ENCODE assay signal across 14 cellular contexts in the genomic region with DNA sequence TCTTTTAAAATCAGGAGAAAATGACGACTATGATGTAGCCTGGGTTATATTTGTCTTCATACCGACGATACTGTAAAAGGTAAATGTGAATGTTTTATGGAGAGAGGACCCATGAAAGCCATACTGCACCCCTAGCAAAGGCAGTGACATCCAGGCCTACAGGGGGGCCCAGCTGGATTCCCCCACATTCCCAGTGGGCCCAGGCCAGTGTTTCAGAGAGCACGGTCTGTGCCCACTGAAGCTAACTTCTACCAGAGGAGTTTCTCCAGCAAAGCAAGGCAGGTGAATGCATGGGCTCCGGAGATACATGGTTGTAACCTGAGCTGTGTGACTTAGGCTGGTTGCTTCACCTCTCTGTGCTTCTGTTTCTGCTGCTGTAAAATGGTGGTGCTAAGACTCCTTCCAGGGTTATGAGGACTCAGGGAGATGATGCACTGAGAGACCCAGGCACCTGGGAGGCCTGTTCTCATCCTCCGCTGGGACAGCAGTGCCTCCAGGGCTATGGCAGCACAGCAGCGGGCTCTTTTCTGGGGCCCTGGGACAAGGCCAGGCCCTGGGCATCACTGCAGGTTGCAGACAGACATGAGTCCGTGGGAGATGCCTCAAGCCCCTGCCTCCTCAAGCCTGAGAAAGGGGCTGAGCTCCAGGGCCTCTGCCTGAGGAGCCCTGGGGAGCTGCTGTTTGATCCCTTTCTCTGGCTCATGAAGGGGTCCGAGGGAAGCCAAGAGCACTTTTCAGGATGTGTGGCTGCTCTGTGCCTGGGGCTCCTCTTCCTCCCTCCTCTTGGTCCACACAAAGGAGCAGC.
A peak's percentile ranks its signal among the peaks of the same experiment; 100 is the strongest.
DNase-seq lines count a peak whose midpoint lies in the region; ATAC-seq and TF ChIP-seq lines count a peak whose summit lies in the region.
"Had no signal": no experiment of that assay in that cellular context is flagged by ENCODE, and none has a peak within 500 bp of the region (broad histone marks: within the 10 kb centered on the region; RNA-seq: fewer than 3 reads in every experiment).

No MANE protein-coding gene starts in this region.

- H3K4me3 ChIP-seq in SK-N-SH (ENCODE audit: low read depth in 2 of 2, low read length in 1 of 2) (no peak overlapping the region), HEK293 (ENCODE audit: low read depth, low read length) (no peak overlapping the region), osteoblast (ENCODE audit: insufficient read depth, low read length) (no peak overlapping the region)
- H3K4me3 ChIP-seq: BLaER1 treated with 17β-estradiol and CSF1 and Interleukin-3, amounts not matched to agents 10 nM and 100 nM had no signal

- CTCF ChIA-PET in SK-N-SH (lab: Yijun Ruan, JAX): interaction anchor here (1.0 to 9.4 kb wide), 2 partner anchors 747 to 757 kb away, joined by 3 to 72 read pairs; no protein-coding TSS in a partner anchor
- CTCF ChIA-PET in HEK293 (lab: Yijun Ruan, JAX): no interaction called here
- CTCF ChIA-PET in Calu3 (lab: Charles Lee): no interaction called here

- H3K9me3 ChIP-seq in SK-N-SH (no peaks in the 10 kb centered on the region), HEK293 (ENCODE audit: control insufficient read depth, insufficient read depth, low read depth, low read length) (no peaks in the 10 kb centered on the region), osteoblast (ENCODE audit: low read depth, low read length) (no peaks in the 10 kb centered on the region)
- H3K9me3 ChIP-seq: BLaER1 treated with 17β-estradiol and CSF1 and Interleukin-3, amounts not matched to agents 10 nM and 100 nM had no signal

- no peaks in the 10 kb centered on the region for H3K4me1 Mint-ChIP-seq in Calu3 (ENCODE audit: low read depth, unreplicated experiment)

- no peak for ATAC-seq in SK-N-SH treated with all-trans-retinoic acid at 6 μM for 48 hours
- ATAC-seq in GM21737 (IDR thresholded peaks at IDR 0.05; ENCODE audit: unreplicated experiment): no peak
- ATAC-seq: HCT116 had no signal

- H3K36me3 ChIP-seq in SK-N-SH (replicated peaks in 1 of 2; ENCODE audit: control insufficient read depth in 1 of 2, insufficient read depth in 2 of 2, low read length in 1 of 2) (no peaks in the 10 kb centered on the region), HEK293 (ENCODE audit: control insufficient read depth in 2 of 2, insufficient read depth in 1 of 2, low read length in 2 of 2) (no peaks in the 10 kb centered on the region), osteoblast (ENCODE audit: insufficient read depth, low read length) (no peaks in the 10 kb centered on the region)
- H3K36me3 ChIP-seq: BLaER1 treated with 17β-estradiol and CSF1 and Interleukin-3, amounts not matched to agents 10 nM and 100 nM had no signal

- H3K36me3 Mint-ChIP-seq in Calu3 (ENCODE audit: insufficient read depth, unreplicated experiment): no peaks in the 10 kb centered on the region
- H3K36me3 Mint-ChIP-seq: CD4-positive, CD25-positive, alpha-beta regulatory T cell had no signal

- H3K9me2 ChIP-seq in SK-N-SH: no peaks in the 10 kb centered on the region

- no peaks in the 10 kb centered on the region for H3F3A ChIP-seq in SK-N-SH (replicated peaks; ENCODE audit: insufficient read depth)

- H3K27me3 ChIP-seq in SK-N-SH (ENCODE audit: insufficient read depth) (no peaks in the 10 kb centered on the region), osteoblast (ENCODE audit: insufficient read depth, low read length) (no peaks in the 10 kb centered on the region)
- H3K27me3 ChIP-seq: BLaER1 treated with 17β-estradiol and CSF1 and Interleukin-3, amounts not matched to agents 10 nM and 100 nM had no signal

- intact Hi-C loops in Calu3 (cut with micrococcal nuclease; ENCODE audit: unreplicated experiment): loop anchor here (5.0 kb wide), 1 partner anchor 411 kb away; no protein-coding TSS in a partner anchor

- H4K20me1 ChIP-seq in SK-N-SH (ENCODE audit: insufficient read depth) (no peaks in the 10 kb centered on the region), osteoblast (ENCODE audit: insufficient read depth, low read length) (no peaks in the 10 kb centered on the region)
- H4K20me1 ChIP-seq: BLaER1 treated with 17β-estradiol and CSF1 and Interleukin-3, amounts not matched to agents 10 nM and 100 nM had no signal

- no peaks in the 10 kb centered on the region for H3K79me2 ChIP-seq in SK-N-SH (ENCODE audit: insufficient read depth)
- H3K79me2 ChIP-seq in osteoblast (ENCODE audit: insufficient read depth, low read length): no peaks in the 10 kb centered on the region

- TF ChIP-seq CTCF in SK-N-SH (IDR thresholded peaks at IDR 0.05): no peak
- no peak for TF ChIP-seq CTCF in HEK293 (tag by site-specific recombination; IDR thresholded peaks at IDR 0.05)
- TF ChIP-seq CTCF in osteoblast (IDR thresholded peaks at IDR 0.05; ENCODE audit: extremely low read depth, low read depth, low read length): no peak
- no peak for TF ChIP-seq CTCF in Calu3 (IDR thresholded peaks at IDR 0.05; ENCODE audit: unreplicated experiment)

- H3K4me1 ChIP-seq in SK-N-SH (ENCODE audit: control insufficient read depth in 1 of 2, insufficient read depth in 2 of 2, low read depth in 1 of 2, low read length in 1 of 2) (peaks cover 0 to 6% of the 10 kb centered on the region in 2 experiments; a peak in 1 of 4 replicates), HEK293 (ENCODE audit: control insufficient read depth, insufficient read depth, low read length) (no peaks in the 10 kb centered on the region), osteoblast (ENCODE audit: insufficient read depth, low read length) (peaks cover 4% of the 10 kb centered on the region)
- H3K4me1 ChIP-seq: BLaER1 treated with 17β-estradiol and CSF1 and Interleukin-3, amounts not matched to agents 10 nM and 100 nM had no signal

- WGBS in SK-N-SH (ENCODE audit: low lambda C conversion rate): 84% methylated on average over 6 of the region's 9 CpGs

- no peak overlapping the region for H3K27ac Mint-ChIP-seq in Calu3 (ENCODE audit: unreplicated experiment)
- H3K27ac Mint-ChIP-seq: CD4-positive, CD25-positive, alpha-beta regulatory T cell had no signal

- H3K9me3 Mint-ChIP-seq in Calu3 (ENCODE audit: low read depth, unreplicated experiment): no peaks in the 10 kb centered on the region

- POLR2A ChIA-PET in SK-N-SH (lab: Yijun Ruan, JAX): no interaction called here
- POLR2A ChIA-PET in HEK293 (lab: Yijun Ruan, JAX): no interaction called here

- no peak overlapping the region for H3K9ac ChIP-seq in SK-N-SH
- H3K9ac ChIP-seq: BLaER1 treated with 17β-estradiol and CSF1 and Interleukin-3, amounts not matched to agents 10 nM and 100 nM had no signal

- H3K27me3 Mint-ChIP-seq in Calu3 (ENCODE audit: unreplicated experiment): no peaks in the 10 kb centered on the region

- TF ChIP-seq EP300 in SK-N-SH (IDR thresholded peaks at IDR 0.05; ENCODE audit: borderline replicate concordance in 1 of 2, low read depth in 1 of 2, low read length in 1 of 2): no peak

- H3K4me2 ChIP-seq in SK-N-SH (no peak overlapping the region), osteoblast (ENCODE audit: insufficient read depth, low read length) (no peak overlapping the region)
- H3K4me2 ChIP-seq: BLaER1 treated with 17β-estradiol and CSF1 and Interleukin-3, amounts not matched to agents 10 nM and 100 nM had no signal

- no peak overlapping the region for H3K4me3 Mint-ChIP-seq in Calu3 (ENCODE audit: low read depth, unreplicated experiment)
- H3K4me3 Mint-ChIP-seq: CD4-positive, CD25-positive, alpha-beta regulatory T cell had no signal

- TF ChIP-seq RAD21 in SK-N-SH (IDR thresholded peaks at IDR 0.05; ENCODE audit: low read length): no peak

- no TSS peak for BruUV-seq in Calu3 (replicated peaks; lab: Mats Ljungman, UMichigan)

- H2AFZ ChIP-seq in SK-N-SH (ENCODE audit: low read depth) (no peak overlapping the region), osteoblast (ENCODE audit: low read length) (no peak overlapping the region)

- H3K27ac ChIP-seq in SK-N-SH (ENCODE audit: low read depth in 2 of 2, low read length in 1 of 2) (no peak overlapping the region), HEK293 (ENCODE audit: extremely low read depth, low read depth, low read length) (no peak overlapping the region), osteoblast (ENCODE audit: low read depth, low read length) (no peak overlapping the region)
- H3K27ac ChIP-seq: 22Rv1; BLaER1 treated with 17β-estradiol and CSF1 and Interleukin-3, amounts not matched to agents 10 nM and 100 nM had no signal

- DNase-seq in SK-N-SH (peak; percentile 5), islet precursor cell (peak; percentile 37), osteoblast (ENCODE audit: insufficient read length, low spot score, missing footprints) (peak; percentile 53), UCSD-AML1 (lab: John Stamatoyannopoulos, UW; ENCODE audit: unreplicated experiment) (no peak), Calu3 (no peak)
- DNase-seq: AML-193; CD4-positive, CD25-positive, alpha-beta regulatory T cell; DMS 273 treated with DMSO at 0.1 percent for 48 hours had no signal

TF ChIP-seq in SK-N-SH, 30 proteins besides CTCF, POLR2A, EP300 and RAD21 (continues in another document):
- no peak for TF ChIP-seq NRF1 (IDR thresholded peaks at IDR 0.05; ENCODE audit: low read depth, low read length)
- no peak for TF ChIP-seq TEAD4 (IDR thresholded peaks at IDR 0.05; ENCODE audit: borderline replicate concordance, insufficient read depth)
- no peak for TF ChIP-seq SIN3A (IDR thresholded peaks at IDR 0.05; ENCODE audit: borderline replicate concordance, low read depth, low read length)

TF ChIP-seq in SK-N-SH treated with all-trans-retinoic acid at 6 μM for 48 hours, 23 proteins besides CTCF, POLR2A, EP300 and RAD21 (continues in another document):
- no peak for TF ChIP-seq ARNTL (CRISPR knock-in tag; IDR thresholded peaks at IDR 0.05; ENCODE audit: borderline replicate concordance, low read depth)
- no peak for TF ChIP-seq CSDC2 (CRISPR knock-in tag; IDR thresholded peaks at IDR 0.05)
- TF ChIP-seq PPARA (CRISPR knock-in tag; IDR thresholded peaks at IDR 0.05; ENCODE audit: borderline replicate concordance): no peak
- no peak for TF ChIP-seq ZNF70 (CRISPR knock-in tag; IDR thresholded peaks at IDR 0.05)
- TF ChIP-seq GLIS3 (CRISPR knock-in tag; IDR thresholded peaks at IDR 0.05): no peak
- TF ChIP-seq RARB (CRISPR knock-in tag; IDR thresholded peaks at IDR 0.05): no peak

TF ChIP-seq in HEK293, 187 proteins besides CTCF, POLR2A, EP300 and RAD21:
- TF ChIP-seq, protein P1, sequence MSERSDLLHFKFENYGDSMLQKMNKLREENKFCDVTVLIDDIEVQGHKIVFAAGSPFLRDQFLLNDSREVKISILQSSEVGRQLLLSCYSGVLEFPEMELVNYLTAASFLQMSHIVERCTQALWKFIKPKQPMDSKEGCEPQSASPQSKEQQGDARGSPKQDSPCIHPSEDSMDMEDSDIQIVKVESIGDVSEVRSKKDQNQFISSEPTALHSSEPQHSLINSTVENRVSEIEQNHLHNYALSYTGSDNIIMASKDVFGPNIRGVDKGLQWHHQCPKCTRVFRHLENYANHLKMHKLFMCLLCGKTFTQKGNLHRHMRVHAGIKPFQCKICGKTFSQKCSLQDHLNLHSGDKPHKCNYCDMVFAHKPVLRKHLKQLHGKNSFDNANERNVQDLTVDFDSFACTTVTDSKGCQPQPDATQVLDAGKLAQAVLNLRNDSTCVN (tag by site-specific recombination; optimal IDR thresholded peaks at IDR 0.05): no peak
- peak; percentile 44; the same call in 1 of the 2 replicates for TF ChIP-seq ZNF768 (tag by site-specific recombination; IDR thresholded peaks at IDR 0.05)
TF ChIP-seq in HEK293: peak in this region for 1.

Comparison
In these comparisons a context has a peak if more than half of its experiments do, and no peak if none do; other contexts are left out.
1. DNase-seq: peak in SK-N-SH (single experiment), islet precursor cell (single experiment) and osteoblast (single experiment); none in UCSD-AML1 (single experiment) and Calu3 (single experiment).